In the genomic region with DNA sequence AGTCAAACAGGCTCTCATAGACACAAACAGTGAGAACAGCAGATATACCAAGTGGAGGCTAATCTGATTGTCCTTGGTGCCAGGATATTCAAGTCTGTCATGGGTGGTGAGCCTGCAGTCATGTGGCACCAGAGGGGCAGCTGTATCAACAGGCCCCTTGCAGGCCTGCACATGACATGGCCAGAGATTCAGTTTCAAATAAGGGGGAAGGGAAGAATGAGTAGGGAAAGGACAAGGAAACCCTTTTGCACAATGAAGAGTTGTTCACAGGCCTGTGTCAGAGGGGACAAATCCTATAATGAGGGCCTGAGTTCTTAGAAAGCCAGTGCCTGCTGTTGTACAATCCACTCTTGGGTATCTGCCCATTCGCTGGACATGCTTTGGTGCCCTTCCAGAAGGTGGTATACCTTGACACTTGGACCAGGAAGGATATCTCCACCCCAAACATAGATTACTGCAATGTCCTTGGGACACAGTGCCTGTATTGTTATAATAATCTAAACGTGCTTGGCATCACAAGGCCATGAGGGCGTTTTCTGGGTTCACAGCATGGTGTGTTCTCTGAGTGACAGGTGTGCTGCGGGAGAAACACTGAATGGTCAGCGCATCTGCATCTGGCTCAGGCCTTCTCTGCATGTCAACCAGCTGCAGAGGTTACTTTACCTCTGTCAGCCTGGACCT, we compare ENCODE assay signal across 14 cellular contexts. TPM values are rescaled to one million over a fixed set of nuclear protein-coding genes. Genes with fewer than 3 reads are reported as not detected.
DNase-seq lines count a peak whose midpoint lies in the region; ATAC-seq and TF ChIP-seq lines count a peak whose summit lies in the region.
"Had no signal": no experiment of that assay in that cellular context is flagged by ENCODE, and none has a peak within 500 bp of the region (broad histone marks: within the 10 kb centered on the region; RNA-seq: fewer than 3 reads in every experiment).

No MANE protein-coding gene starts in this region.

- peak overlapping the region in 1 of 2 donors; percentile 80 for H3K4me3 ChIP-seq in duodenal mucosa (ENCODE audit: low read depth in 1 of 2, low read length in 2 of 2)
- H3K4me3 ChIP-seq: neural progenitor cell had no signal

- H3K9ac ChIP-seq in duodenal mucosa (ENCODE audit: low read depth in 1 of 2, low read length in 2 of 2): peak overlapping the region; percentile 7 to 73
- H3K9ac ChIP-seq: neural progenitor cell had no signal

- intact Hi-C loops in natural killer cell (cut with micrococcal nuclease): no loop called here

- DNase-seq in natural killer cell (no peak), nephron progenitor cell (no peak), T-helper 17 cell (no peak), activated gamma-delta T cell (lab: John Stamatoyannopoulos, UW) (no peak)
- DNase-seq in natural killer cell treated with Interleukin-12 subunit alpha and Interleukin-12 subunit beta and Interleukin-15 and Interleukin-18, amount 100 ng/mL, for 72 hours (ENCODE audit: low spot score): no peak
- DNase-seq in activated naive CD4-positive, alpha-beta T cell (lab: John Stamatoyannopoulos, UW): no peak
- DNase-seq: activated CD4-positive, CD25-positive, alpha-beta regulatory T cell treated with anti-CD3 and anti-CD28 coated beads, Interleukin-2, amount 50 U/mL, for 72 hours; activated T-cell treated with anti-CD3 and anti-CD28 coated beads, Interleukin-2, amount 50 U/mL, for 4 hours; DND-41; Karpas-422 had no signal

- H3K4me3 Mint-ChIP-seq in natural killer cell: peak overlapping the region; percentile 1
- H3K4me3 Mint-ChIP-seq in natural killer cell treated with Interleukin-12 subunit alpha and Interleukin-12 subunit beta and Interleukin-15 and Interleukin-18, amount 100 ng/mL, for 72 hours: no peak overlapping the region
- H3K4me3 Mint-ChIP-seq in nephron progenitor cell: peak overlapping the region; percentile 18
- no peak overlapping the region for H3K4me3 Mint-ChIP-seq in T-helper 17 cell

- no peak for ATAC-seq in natural killer cell
- ATAC-seq in natural killer cell treated with Interleukin-12 subunit alpha and Interleukin-12 subunit beta and Interleukin-15 and Interleukin-18, amount 100 ng/mL, for 72 hours: no peak
- no peak for ATAC-seq in T-helper 17 cell
- no peak for ATAC-seq in HG03139 (IDR thresholded peaks at IDR 0.05; ENCODE audit: unreplicated experiment)

- H3K9me3 Mint-ChIP-seq in natural killer cell (no peaks in the 10 kb centered on the region), nephron progenitor cell (no peaks in the 10 kb centered on the region)
- H3K9me3 Mint-ChIP-seq in natural killer cell treated with Interleukin-12 subunit alpha and Interleukin-12 subunit beta and Interleukin-15 and Interleukin-18, amount 100 ng/mL, for 72 hours: no peaks in the 10 kb centered on the region
- H3K9me3 Mint-ChIP-seq: activated T-cell treated with anti-CD3 and anti-CD28 coated beads, Interleukin-2, amount 50 U/mL, for 4 hours had no signal

- H3K36me3 Mint-ChIP-seq in natural killer cell (no peaks in the 10 kb centered on the region), nephron progenitor cell (ENCODE audit: low read depth) (no peaks in the 10 kb centered on the region), T-helper 17 cell (ENCODE audit: low read depth) (peaks cover 2% of the 10 kb centered on the region)
- no peaks in the 10 kb centered on the region for H3K36me3 Mint-ChIP-seq in natural killer cell treated with Interleukin-12 subunit alpha and Interleukin-12 subunit beta and Interleukin-15 and Interleukin-18, amount 100 ng/mL, for 72 hours
- H3K36me3 Mint-ChIP-seq: neural progenitor cell had no signal

- no peak for TF ChIP-seq CTCF in natural killer cell (IDR thresholded peaks at IDR 0.05)
- no peak for TF ChIP-seq CTCF in nephron progenitor cell (IDR thresholded peaks at IDR 0.05)

- peaks cover 3 to 11% of the 10 kb centered on the region in 2 donors for H3K27me3 ChIP-seq in duodenal mucosa (ENCODE audit: control insufficient read depth in 1 of 2, insufficient read depth in 2 of 2, low read length in 2 of 2)

- H3K9me3 ChIP-seq in duodenal mucosa (ENCODE audit: control insufficient read depth in 1 of 2, low read length in 2 of 2): no peaks in the 10 kb centered on the region
- no peaks in the 10 kb centered on the region for H3K9me3 ChIP-seq in T-helper 17 cell (ENCODE audit: control insufficient read depth, low read length, poor library complexity, severe bottlenecking)

- H3K4me1 Mint-ChIP-seq in natural killer cell: peaks cover 9 to 14% of the 10 kb centered on the region in 2 donors
- peaks cover 12 to 19% of the 10 kb centered on the region in 2 donors for H3K4me1 Mint-ChIP-seq in natural killer cell treated with Interleukin-12 subunit alpha and Interleukin-12 subunit beta and Interleukin-15 and Interleukin-18, amount 100 ng/mL, for 72 hours (ENCODE audit: low read depth in 2 of 2)
- H3K4me1 Mint-ChIP-seq in nephron progenitor cell: peaks cover 44% of the 10 kb centered on the region
- peaks cover 17% of the 10 kb centered on the region for H3K4me1 Mint-ChIP-seq in T-helper 17 cell

- peaks cover 31 to 38% of the 10 kb centered on the region in 2 donors for H3K27me3 Mint-ChIP-seq in natural killer cell (ENCODE audit: low read depth in 2 of 2)
- peaks cover 15 to 43% of the 10 kb centered on the region in 2 donors for H3K27me3 Mint-ChIP-seq in natural killer cell treated with Interleukin-12 subunit alpha and Interleukin-12 subunit beta and Interleukin-15 and Interleukin-18, amount 100 ng/mL, for 72 hours
- H3K27me3 Mint-ChIP-seq in nephron progenitor cell (ENCODE audit: low read depth, poor library complexity): peaks cover 85% of the 10 kb centered on the region
- H3K27me3 Mint-ChIP-seq in T-helper 17 cell: peaks cover 64% of the 10 kb centered on the region

- no peak overlapping the region for H3K27ac Mint-ChIP-seq in natural killer cell
- no peak overlapping the region for H3K27ac Mint-ChIP-seq in natural killer cell treated with Interleukin-12 subunit alpha and Interleukin-12 subunit beta and Interleukin-15 and Interleukin-18, amount 100 ng/mL, for 72 hours
- H3K27ac Mint-ChIP-seq in nephron progenitor cell: no peak overlapping the region
- H3K27ac Mint-ChIP-seq in T-helper 17 cell: no peak overlapping the region
- H3K27ac Mint-ChIP-seq: neural progenitor cell had no signal

- H3K27ac ChIP-seq in duodenal mucosa (ENCODE audit: low read depth, low read length): peak overlapping the region; percentile 88
- H3K27ac ChIP-seq: neural progenitor cell had no signal

- H3K4me1 ChIP-seq in duodenal mucosa (ENCODE audit: control insufficient read depth in 1 of 2, insufficient read depth in 2 of 2, low read length in 2 of 2): peaks cover 49 to 63% of the 10 kb centered on the region in 2 donors
- H3K4me1 ChIP-seq: neural progenitor cell had no signal

- peaks cover 1 to 5% of the 10 kb centered on the region in 2 donors for H3K36me3 ChIP-seq in duodenal mucosa (ENCODE audit: control insufficient read depth in 1 of 2, insufficient read depth in 2 of 2, low read length in 2 of 2)
- H3K36me3 ChIP-seq: neural progenitor cell had no signal

RNA-seq across cellular contexts. Expression of gene TMEM171, which starts 1.9 kb away (rescaled TPM):
- total RNA-seq in natural killer cell: 1 to 10 TPM in 1 of 3 donors, under 1 TPM in 2; 0.42 to 2.1 (median 0.88) TPM
- 1 to 10 TPM in 1 of 2 donors, under 1 TPM in 1; 0.62 to 1.4 TPM for total RNA-seq in natural killer cell treated with Interleukin-12 subunit alpha and Interleukin-12 subunit beta and Interleukin-15 and Interleukin-18, amount 100 ng/mL, for 72 hours
- under 1 TPM in 1 of 2 donors, not detected in 1; 0.50 TPM for total RNA-seq in T-helper 17 cell

RNA-seq across cellular contexts. Expression of gene TMEM174, which starts 54.5 kb away (rescaled TPM):
- total RNA-seq in natural killer cell (not detected), T-helper 17 cell (not detected)
- not detected for total RNA-seq in natural killer cell treated with Interleukin-12 subunit alpha and Interleukin-12 subunit beta and Interleukin-15 and Interleukin-18, amount 100 ng/mL, for 72 hours
- total RNA-seq: activated T-cell treated with anti-CD3 and anti-CD28 coated beads, Interleukin-2, amount 50 U/mL, for 4 hours; dermis blood vessel endothelial cell had no signal

Comparison
In these comparisons a context has a peak if more than half of its experiments do, and no peak if none do; other contexts are left out.
1. H3K4me3 Mint-ChIP-seq: peak in natural killer cell (single experiment) and nephron progenitor cell (single experiment); none in natural killer cell treated with Interleukin-12 subunit alpha and Interleukin-12 subunit beta and Interleukin-15 and Interleukin-18, amount 100 ng/mL, for 72 hours (single experiment) and T-helper 17 cell (single experiment).